Comparison of ENCODE assay signal across 1 cellular context in the genomic region with DNA sequence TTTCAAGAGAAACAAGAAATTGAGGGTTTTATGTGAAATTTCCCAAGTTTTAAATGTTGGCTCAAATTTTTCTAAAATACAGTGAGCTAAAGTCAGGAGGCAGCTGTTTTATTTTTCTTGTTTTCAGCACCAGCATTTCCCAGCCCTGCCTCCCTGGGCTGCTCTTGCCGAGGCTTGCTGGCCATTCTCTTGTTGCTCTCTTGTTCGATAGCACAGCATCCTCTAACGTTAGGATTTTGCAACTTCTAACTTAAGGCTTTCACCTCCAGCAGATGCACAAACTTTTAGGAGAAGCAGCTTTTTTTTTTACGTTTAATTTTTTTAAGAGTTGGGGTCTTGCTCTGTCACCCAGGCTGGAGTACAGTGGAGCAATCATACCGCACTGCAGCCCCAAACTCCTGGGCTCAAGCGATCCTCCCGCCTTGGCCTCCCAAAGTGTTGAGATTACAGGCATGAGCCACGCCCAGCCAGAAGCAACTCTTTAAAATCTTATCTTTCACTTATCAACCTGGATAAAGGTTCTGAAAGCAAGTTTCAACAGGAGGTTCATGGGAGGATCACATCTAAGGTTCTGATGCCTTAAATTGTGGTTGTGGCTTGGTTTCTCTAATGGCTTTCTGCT.
TF ChIP-seq lines count a peak whose summit lies in the region.

No MANE protein-coding gene starts in this region.

TF ChIP-seq in K562, 482 proteins besides CTCF, POLR2A, EP300 and RAD21:
- no peak for TF ChIP-seq PCBP2 (IDR thresholded peaks at IDR 0.05; ENCODE audit: low read depth, low read length, poor library complexity, severe bottlenecking)
TF ChIP-seq in K562: peak in this region for 0.
